Comparison of ENCODE assay signal across 8 cellular contexts in genomic region chr5:6471252-6471651, GRCh38. TPM values are rescaled to one million over a fixed set of nuclear protein-coding genes. Genes with fewer than 3 reads are reported as not detected.
"Had no signal": no experiment of that assay in that cellular context is flagged by ENCODE, and none has a peak within 500 bp of the region (broad histone marks: within the 10 kb centered on the region; RNA-seq: fewer than 3 reads in every experiment).

No MANE protein-coding gene starts in this region.

- H3K4me3 ChIP-seq: GM23338 had no signal

- H3K4me3 Mint-ChIP-seq: GM23338, H9, HFFc6, IgD-negative memory B cell had no signal

- H3K27ac ChIP-seq: HL-60 had no signal

- H3K4me1 Mint-ChIP-seq: IgD-negative memory B cell had no signal

- H3K27ac Mint-ChIP-seq: GM23338, H9, HFFc6, IgD-negative memory B cell had no signal

- ATAC-seq: GM23338, HepG2 had no signal

- H3K9me3 Mint-ChIP-seq: GM23338, H9 had no signal

- DNase-seq: H9, HCEC 1CT, HFFc6 had no signal

RNA-seq across cellular contexts. Expression of gene UBE2QL1, which starts 22.6 kb away (rescaled TPM):
- total RNA-seq: HepG2, HFFc6, HT1080 had no signal
- polyA plus RNA-seq: HepG2, IgD-negative memory B cell had no signal
